ENCODE assay signal across 2 cellular contexts in genomic region chr12:4140607-4141301, GRCh38.
TF ChIP-seq lines count a peak whose summit lies in the region.

No MANE protein-coding gene starts in this region.

TF ChIP-seq in WTC11, 78 proteins besides CTCF, POLR2A, EP300 and RAD21:
- TF ChIP-seq ATF3 (CRISPR knock-in tag; conservative IDR thresholded peaks at IDR 0.05) (no peak), ZNF121 (CRISPR knock-in tag; IDR thresholded peaks at IDR 0.05) (no peak)

TF ChIP-seq in GM12878, 131 proteins besides CTCF, POLR2A, EP300 and RAD21 (continued from another document):
- TF ChIP-seq E4F1 (IDR thresholded peaks at IDR 0.05; ENCODE audit: borderline replicate concordance, partially characterized antibody) = no peak
- TF ChIP-seq WRNIP1 (IDR thresholded peaks at IDR 0.05; ENCODE audit: borderline replicate concordance, low read depth, low read length) = no peak
- TF ChIP-seq BCLAF1 (IDR thresholded peaks at IDR 0.05) = no peak
- no peak for TF ChIP-seq MTA2 (IDR thresholded peaks at IDR 0.05; ENCODE audit: low read depth)
- 0 out of 2 replicates have a peak, but pooled peaks have one; percentile 38 for TF ChIP-seq EED (IDR thresholded peaks at IDR 0.05; ENCODE audit: low read depth)
- TF ChIP-seq SREBF2 (IDR thresholded peaks at IDR 0.05; ENCODE audit: low read length) = no peak
- no peak for TF ChIP-seq BRCA1 (IDR thresholded peaks at IDR 0.05; ENCODE audit: low read depth, low read length)
- TF ChIP-seq IKZF1 (conservative IDR thresholded peaks at IDR 0.05) = 0 out of 2 replicates have a peak, but pooled peaks have one; percentile 9
- TF ChIP-seq ZBTB33 (IDR thresholded peaks at IDR 0.05) = no peak
- no peak for TF ChIP-seq USF2 (IDR thresholded peaks at IDR 0.05; ENCODE audit: borderline replicate concordance, low read depth, low read length)
- 0 out of 2 replicates have a peak, but pooled peaks have one; percentile 7 for TF ChIP-seq NBN (IDR thresholded peaks at IDR 0.05)
- TF ChIP-seq EZH2 (IDR thresholded peaks at IDR 0.05; ENCODE audit: borderline replicate concordance, control insufficient read depth, low read depth, low read length) = no peak
- no peak for TF ChIP-seq MAX (IDR thresholded peaks at IDR 0.05; ENCODE audit: low read depth, low read length)
- no peak for TF ChIP-seq PRDM15 (CRISPR knock-in tag; IDR thresholded peaks at IDR 0.05)
- no peak for TF ChIP-seq IKZF2 (IDR thresholded peaks at IDR 0.05)
TF ChIP-seq in GM12878: peak in this region for 4.
